Comparison of ENCODE assay signal across 11 cellular contexts in genomic region chr6:158312165-158312564, GRCh38. TPM values are rescaled to one million over a fixed set of nuclear protein-coding genes. Genes with fewer than 3 reads are reported as not detected.
A peak's percentile ranks its signal among the peaks of the same experiment; 100 is the strongest.
DNase-seq lines count a peak whose midpoint lies in the region; ATAC-seq and TF ChIP-seq lines count a peak whose summit lies in the region.
"Had no signal": no experiment of that assay in that cellular context is flagged by ENCODE, and none has a peak within 500 bp of the region (broad histone marks: within the 10 kb centered on the region; RNA-seq: fewer than 3 reads in every experiment).

Gene TULP4, plus strand, starts transcription at chr6:158312465. Its CDS starts 1,552 bp downstream, at chr6:158314017.

- no peak within 1 kb of the TSS for H3K27ac ChIP-seq in CD4-positive, CD25-positive, alpha-beta regulatory T cell (ENCODE audit: insufficient read depth, low read length, poor library complexity, severe bottlenecking)
- H3K27ac ChIP-seq in neural progenitor cell, result no peak within 1 kb of the TSS
- no peak within 1 kb of the TSS for H3K27ac ChIP-seq in neuronal stem cell (replicated peaks; ENCODE audit: low read length)

- H3K9ac ChIP-seq in neural progenitor cell (no peak within 1 kb of the TSS), neuronal stem cell (ENCODE audit: low read depth, low read length, poor library complexity) (no peak within 1 kb of the TSS)

- no peaks in the 10 kb centered on the region for H4K20me1 ChIP-seq in neural progenitor cell (ENCODE audit: low read depth)

- H3K27me3 Mint-ChIP-seq in CD4-positive, CD25-positive, alpha-beta regulatory T cell, result peaks cover 5% of the 10 kb centered on the region
- peaks cover 3% of the 10 kb centered on the region for H3K27me3 Mint-ChIP-seq in neural progenitor cell (ENCODE audit: insufficient read depth, low read depth)
- H3K27me3 Mint-ChIP-seq: stimulated activated naive CD8-positive, alpha-beta T cell treated with anti-CD3 and anti-CD28 coated beads, Interleukin-15, Interleukin-2, amounts not matched to agents 100 ng/mL and 50 ng/mL, for 24 hours had no signal

- peak within 1 kb of the TSS in 1 of 4 donors; percentile 8 for H3K4me3 Mint-ChIP-seq in CD4-positive, CD25-positive, alpha-beta regulatory T cell
- H3K4me3 Mint-ChIP-seq in neural progenitor cell, result peak within 1 kb of the TSS; percentile 7
- H3K4me3 Mint-ChIP-seq: stimulated activated naive CD8-positive, alpha-beta T cell treated with anti-CD3 and anti-CD28 coated beads, Interleukin-15, Interleukin-2, amounts not matched to agents 100 ng/mL and 50 ng/mL, for 24 hours had no signal

- H4K8ac ChIP-seq in neuronal stem cell (ENCODE audit: low read depth, low read length), result no peak within 1 kb of the TSS

- H3K4me1 ChIP-seq in CD4-positive, CD25-positive, alpha-beta regulatory T cell (ENCODE audit: control insufficient read depth, insufficient read depth, low read length, poor library complexity, severe bottlenecking), result peaks cover 4% of the 10 kb centered on the region
- H3K4me1 ChIP-seq in neural progenitor cell (no peaks in the 10 kb centered on the region), neuronal stem cell (ENCODE audit: control insufficient read depth in 2 of 2, insufficient read depth in 1 of 2, low read depth in 1 of 2, low read length in 2 of 2) (no peaks in the 10 kb centered on the region)

- no peak within 1 kb of the TSS for H2AK5ac ChIP-seq in neuronal stem cell (ENCODE audit: low read depth, low read length)

- H3K4ac ChIP-seq in neuronal stem cell (ENCODE audit: low read length), result no peak within 1 kb of the TSS

- no peak within 1 kb of the TSS for H2BK5ac ChIP-seq in neuronal stem cell (ENCODE audit: low read length)

- no peak within 1 kb of the TSS for H4K91ac ChIP-seq in neuronal stem cell (ENCODE audit: low read depth, low read length, poor library complexity)

- H3K23ac ChIP-seq in neuronal stem cell (ENCODE audit: low read depth, low read length, poor library complexity), result no peak within 1 kb of the TSS

- no peak for TF ChIP-seq CTCF in fibroblast of villous mesenchyme (IDR thresholded peaks at IDR 0.05; ENCODE audit: insufficient read depth, low read depth, low read length)
- no peak for TF ChIP-seq CTCF in neural progenitor cell (IDR thresholded peaks at IDR 0.05)

- H2BK12ac ChIP-seq in neuronal stem cell (ENCODE audit: low read length), result no peak within 1 kb of the TSS

- no peak within 1 kb of the TSS for H3K4me3 ChIP-seq in CD4-positive, CD25-positive, alpha-beta regulatory T cell (ENCODE audit: low read depth, low read length)
- H3K4me3 ChIP-seq in fibroblast of villous mesenchyme (ENCODE audit: low read depth, low read length) (no peak within 1 kb of the TSS), neural progenitor cell (no peak within 1 kb of the TSS), neuronal stem cell (ENCODE audit: low read length in 2 of 2) (no peak within 1 kb of the TSS)

- peak within 1 kb of the TSS; percentile 27 to 61 (median 29) for H3K27ac Mint-ChIP-seq in CD4-positive, CD25-positive, alpha-beta regulatory T cell
- H3K27ac Mint-ChIP-seq in neural progenitor cell, result peak within 1 kb of the TSS; percentile 20
- H3K27ac Mint-ChIP-seq: stimulated activated naive CD8-positive, alpha-beta T cell treated with anti-CD3 and anti-CD28 coated beads, Interleukin-15, Interleukin-2, amounts not matched to agents 100 ng/mL and 50 ng/mL, for 24 hours had no signal

- no peak within 1 kb of the TSS for H3K4me2 ChIP-seq in neural progenitor cell
- H3K4me2 ChIP-seq in neuronal stem cell (ENCODE audit: insufficient read depth, low read length, poor library complexity, severe bottlenecking), result no peak within 1 kb of the TSS

- DNase-seq in CD4-positive, CD25-positive, alpha-beta regulatory T cell, result no peak
- DNase-seq in SK-MEL-5 (ENCODE audit: low read depth, low spot score), result no peak
- DNase-seq in fibroblast of villous mesenchyme (ENCODE audit: low read depth), result no peak
- DNase-seq in neural progenitor cell (ENCODE audit: low spot score), result no peak
- no peak for DNase-seq in neuronal stem cell (ENCODE audit: low spot score)
- no peak for DNase-seq in HEK293T (ENCODE audit: extremely low spot score)
- no peak for DNase-seq in nucleus accumbens (lab: John Stamatoyannopoulos, UW)
- DNase-seq: DND-41, IMR-90 had no signal

- CTCF ChIA-PET in HEK293T (lab: Yijun Ruan, JAX), result no interaction called here

- peaks cover 11 to 35% (median 24%) of the 10 kb centered on the region in 4 donors for H3K4me1 Mint-ChIP-seq in CD4-positive, CD25-positive, alpha-beta regulatory T cell
- peaks cover 15% of the 10 kb centered on the region for H3K4me1 Mint-ChIP-seq in neural progenitor cell

- peaks cover 35% of the 10 kb centered on the region for H3K36me3 ChIP-seq in CD4-positive, CD25-positive, alpha-beta regulatory T cell (ENCODE audit: control insufficient read depth, insufficient read depth, low read length)
- H3K36me3 ChIP-seq in neural progenitor cell (peaks cover 14% of the 10 kb centered on the region), neuronal stem cell (replicated peaks in 1 of 2; ENCODE audit: control insufficient read depth in 2 of 2, insufficient read depth in 2 of 2, low read length in 2 of 2) (peaks cover 6 to 65% of the 10 kb centered on the region in 2 donors)

- H3K9me3 ChIP-seq in CD4-positive, CD25-positive, alpha-beta regulatory T cell (ENCODE audit: control insufficient read depth in 2 of 2, low read length in 2 of 2), result no peaks in the 10 kb centered on the region
- no peaks in the 10 kb centered on the region for H3K9me3 ChIP-seq in neural progenitor cell (ENCODE audit: low read depth)
- peaks cover 4 to 22% of the 10 kb centered on the region in 2 donors for H3K9me3 ChIP-seq in neuronal stem cell (replicated peaks in 1 of 2; ENCODE audit: control insufficient read depth in 2 of 2, insufficient read depth in 1 of 2, low read depth in 1 of 2, low read length in 2 of 2)

- WGBS in neuronal stem cell (ENCODE audit: extremely low coverage in 2 of 2, insufficient read length in 2 of 2, insufficient replicate concordance in 1 of 2), 2 donors, result no CpG with 5 or more reads among the region's 6 CpGs

- H3F3A ChIP-seq in neural progenitor cell (ENCODE audit: low read depth), result peaks cover 6% of the 10 kb centered on the region

- no peak within 1 kb of the TSS for H3K18ac ChIP-seq in neuronal stem cell (ENCODE audit: low read length)

- no peak within 1 kb of the TSS for H2BK15ac ChIP-seq in neuronal stem cell (ENCODE audit: low read length)

- peaks cover 36% of the 10 kb centered on the region for H3K79me2 ChIP-seq in neural progenitor cell (ENCODE audit: low read depth)

- no peak within 1 kb of the TSS for H2BK120ac ChIP-seq in neuronal stem cell (ENCODE audit: low read depth, low read length)

- peaks cover 64% of the 10 kb centered on the region for H3K36me3 Mint-ChIP-seq in CD4-positive, CD25-positive, alpha-beta regulatory T cell
- H3K36me3 Mint-ChIP-seq in neural progenitor cell, result peaks cover 51% of the 10 kb centered on the region

- H3K9me3 Mint-ChIP-seq in CD4-positive, CD25-positive, alpha-beta regulatory T cell, result peaks cover 0 to 2% (median 0%) of the 10 kb centered on the region in 7 donors
- H3K9me3 Mint-ChIP-seq in neural progenitor cell, result peaks cover 21% of the 10 kb centered on the region

- ATAC-seq in CD4-positive, CD25-positive, alpha-beta regulatory T cell (ENCODE audit: low read depth in 2 of 2), result no peak
- no peak for ATAC-seq in HG03571 (IDR thresholded peaks at IDR 0.05; ENCODE audit: unreplicated experiment)

- in situ Hi-C loops in SK-MEL-5 (cut with HindIII; ENCODE audit: low pct_unique_long_range_greater_than_20kb, low sequenced_read_pairs), result no loop called here

- no peak within 1 kb of the TSS for H2AFZ ChIP-seq in neural progenitor cell (replicated peaks)
- no peak within 1 kb of the TSS for H2AFZ ChIP-seq in neuronal stem cell (ENCODE audit: low read length)

- POLR2A ChIA-PET in HEK293T (lab: Yijun Ruan, JAX), result no interaction called here

- no peak within 1 kb of the TSS for H3K14ac ChIP-seq in neuronal stem cell (ENCODE audit: low read length)

- H3K27me3 ChIP-seq in CD4-positive, CD25-positive, alpha-beta regulatory T cell (ENCODE audit: control insufficient read depth, insufficient read depth, low read length), result no peaks in the 10 kb centered on the region
- H3K27me3 ChIP-seq in neural progenitor cell (no peaks in the 10 kb centered on the region), neuronal stem cell (ENCODE audit: control insufficient read depth in 3 of 3, insufficient read depth in 3 of 3, low read depth in 1 of 3, low read length in 3 of 3) (no peaks in the 10 kb centered on the region)

- no peaks in the 10 kb centered on the region for H3K79me1 ChIP-seq in neuronal stem cell (ENCODE audit: low read depth, low read length)

TF ChIP-seq in HEK293T, 16 proteins besides CTCF, POLR2A, EP300 and RAD21:
- no peak for TF ChIP-seq BHLHE40 (IDR thresholded peaks at IDR 0.05; ENCODE audit: borderline replicate concordance)
- no peak for TF ChIP-seq SUZ12 (IDR thresholded peaks at IDR 0.05)
- no peak for TF ChIP-seq ARNT (IDR thresholded peaks at IDR 0.05)
- no peak for TF ChIP-seq NFRKB (IDR thresholded peaks at IDR 0.05)
- no peak for TF ChIP-seq HDGF (IDR thresholded peaks at IDR 0.05; ENCODE audit: borderline replicate concordance)
- no peak for TF ChIP-seq ELF4 (IDR thresholded peaks at IDR 0.05)
- TF ChIP-seq FOXA1 (IDR thresholded peaks at IDR 0.05), result no peak

RNA-seq across cellular contexts. Expression of gene TULP4, which starts in this region (rescaled TPM):
- total RNA-seq in CD4-positive, CD25-positive, alpha-beta regulatory T cell, result 158 TPM
- polyA plus RNA-seq in CD4-positive, CD25-positive, alpha-beta regulatory T cell, result 10 to 100 TPM; 43.3 to 57.8 (median 54.7) TPM
- 75.3 and 85.0 TPM in 2 replicates for total RNA-seq in SK-MEL-5 (2014; rRNA removed; shearing (Covaris generic))
- 29.8 and 33.0 TPM in 2 replicates for polyA plus RNA-seq in SK-MEL-5 (2015; cell fraction: cytosol; rRNA removed)
- polyA plus RNA-seq in SK-MEL-5 (2015; cell fraction: nucleus; rRNA removed), result 12.5 and 24.3 TPM in 2 replicates
- total RNA-seq in fibroblast of villous mesenchyme (90.2 and 120 TPM in 2 replicates), neural progenitor cell (ENCODE audit: low replicate concordance) (143 and 252 TPM in 2 replicates)
- 14.3 TPM for polyA plus RNA-seq in neuronal stem cell (2013, experiment 1 of 2)
- polyA plus RNA-seq in neuronal stem cell (2013, experiment 2 of 2), result 16.3 TPM
